Comparison of ENCODE assay signal across 16 cellular contexts in genomic region chr15:44144992-44145391, GRCh38. TPM values are rescaled to one million over a fixed set of nuclear protein-coding genes. Genes with fewer than 3 reads are reported as not detected.
"Had no signal": no experiment of that assay in that cellular context is flagged by ENCODE, and none has a peak within 500 bp of the region (broad histone marks: within the 10 kb centered on the region; RNA-seq: fewer than 3 reads in every experiment).

No MANE protein-coding gene starts in this region.

- H3K36me3 ChIP-seq: neutrophil, sigmoid colon, transverse colon, upper lobe of right lung, uterus had no signal

- H3K79me2 ChIP-seq: parathyroid adenoma had no signal

- H3K4me3 ChIP-seq: coronary artery, mucosa of descending colon, sigmoid colon, transverse colon, upper lobe of right lung, uterus had no signal

- H2AFZ ChIP-seq: parathyroid adenoma had no signal

- H3K27me3 ChIP-seq: sigmoid colon, transverse colon, uterus had no signal

- DNase-seq: dermis blood vessel endothelial cell; mesenchymal stem cell; mucosa of descending colon; naive B cell; right cardiac atrium; sigmoid colon; stimulated activated CD4-positive, alpha-beta T cell treated with anti-CD3 and anti-CD28 coated beads, Interleukin-2, amount 100 ng/mL, for 24 hours; stimulated activated CD4-positive, alpha-beta T cell treated with anti-CD3 and anti-CD28 coated beads, Interleukin-4, amount 100 ng/mL, for 24 hours; transverse colon; upper lobe of right lung; uterus had no signal

- ATAC-seq: mucosa of descending colon; natural killer cell treated with Interleukin-12 subunit alpha and Interleukin-12 subunit beta and Interleukin-15 and Interleukin-18, amount 100 ng/mL, for 72 hours; stimulated activated effector memory CD8-positive, alpha-beta T cell treated with anti-CD3 and anti-CD28 coated beads, Interleukin-12 subunit alpha, Interleukin-12 subunit beta, amount 100 ng/mL, for 72 hours; upper lobe of right lung had no signal

- H3K27ac ChIP-seq: coronary artery, neutrophil, parathyroid adenoma, sigmoid colon, transverse colon, upper lobe of right lung, uterus had no signal

- H3K9me3 ChIP-seq: mucosa of descending colon, neutrophil, sigmoid colon, transverse colon, upper lobe of right lung, uterus had no signal

- H3K4me1 ChIP-seq: parathyroid adenoma, sigmoid colon, transverse colon, upper lobe of right lung, uterus had no signal

RNA-seq across cellular contexts. Expression of gene FRMD5, which starts 50.1 kb away (rescaled TPM):
- total RNA-seq: natural killer cell treated with Interleukin-12 subunit alpha and Interleukin-12 subunit beta and Interleukin-15 and Interleukin-18, amount 100 ng/mL, for 72 hours had no signal
